Comparison of ENCODE assay signal across 8 cellular contexts in genomic region chr19:42529248-42529764, GRCh38. TPM values are rescaled to one million over a fixed set of nuclear protein-coding genes. Genes with fewer than 3 reads are reported as not detected.
A peak's percentile ranks its signal among the peaks of the same experiment; 100 is the strongest.
DNase-seq lines count a peak whose midpoint lies in the region; ATAC-seq and TF ChIP-seq lines count a peak whose summit lies in the region.

No MANE protein-coding gene starts in this region.

- peak overlapping the region; percentile 86 for H2AFZ ChIP-seq in MM.1S (ENCODE audit: low read length)

- H3K4me3 Mint-ChIP-seq in chondrocyte (ENCODE audit: unreplicated experiment): no peak overlapping the region

- H3K9me3 ChIP-seq in MM.1S (replicated peaks; ENCODE audit: insufficient read depth, low read length) (no peaks in the 10 kb centered on the region), left lung (no peaks in the 10 kb centered on the region)

- TF ChIP-seq CTCF in MM.1S (IDR thresholded peaks at IDR 0.05; ENCODE audit: low read length) (peak; percentile 96), chondrocyte (IDR thresholded peaks at IDR 0.05) (peak; percentile 94), left lung (IDR thresholded peaks at IDR 0.05) (peak; percentile 84 to 97)

- H3K9ac ChIP-seq in MM.1S (ENCODE audit: low read length): no peak overlapping the region

- no peaks in the 10 kb centered on the region for H3K4me1 Mint-ChIP-seq in chondrocyte (ENCODE audit: low read depth)

- peaks cover 3% of the 10 kb centered on the region for H3K36me3 Mint-ChIP-seq in chondrocyte (ENCODE audit: low read depth)

- H3K9me2 ChIP-seq in MM.1S (replicated peaks; ENCODE audit: insufficient read depth, low read length): no peaks in the 10 kb centered on the region

- ATAC-seq in left lung: peak; percentile 97
- no peak for ATAC-seq in HG02759 (IDR thresholded peaks at IDR 0.05; ENCODE audit: unreplicated experiment)

- H3K27me3 ChIP-seq in MM.1S (replicated peaks; ENCODE audit: insufficient read depth, low read length): no peaks in the 10 kb centered on the region
- H3K27me3 ChIP-seq in left lung: no peaks in the 10 kb centered on the region

- H3K27ac ChIP-seq in MM.1S (ENCODE audit: low read length): no peak overlapping the region
- H3K27ac ChIP-seq in left lung: peak overlapping the region; percentile 6 to 84

- DNase-seq in NCI-H446 (lab: John Stamatoyannopoulos, UW) (peak; percentile 4 to 52), NCI-H446 treated with DMSO at 0.1 percent for 48 hours (lab: John Stamatoyannopoulos, UW) (no peak), MM.1S (peak; percentile 38), chondrocyte (ENCODE audit: low spot score) (no peak), left lung (peak; percentile 46 to 83)
- peak; percentile 50 to 58 for DNase-seq in activated CD4-positive, alpha-beta T cell treated with anti-CD3 and anti-CD28 coated beads for 24 hours (ENCODE audit: low read depth in 2 of 2)
- DNase-seq in stimulated activated CD4-positive, alpha-beta T cell treated with anti-CD3 and anti-CD28 coated beads, Interleukin-4, amount 100 ng/mL, for 4 hours: peak; percentile 51 to 62

- peaks cover 10% of the 10 kb centered on the region for H3K27me3 Mint-ChIP-seq in chondrocyte (ENCODE audit: low read depth)

- H3K9me3 Mint-ChIP-seq in chondrocyte (ENCODE audit: low read depth): no peaks in the 10 kb centered on the region

- H3K27ac Mint-ChIP-seq in chondrocyte (ENCODE audit: unreplicated experiment): no peak overlapping the region

- H3K4me2 ChIP-seq in MM.1S (ENCODE audit: low read depth, low read length): peak overlapping the region; percentile 89; the same call in 1 of the 2 replicates

- no peaks in the 10 kb centered on the region for H4K20me1 ChIP-seq in MM.1S (ENCODE audit: insufficient read depth, low read length)

- intact Hi-C loops in left lung (cut with DNase I): loop anchor here in 1 of 2 donors (5.0 kb wide), 1 partner anchor 77 kb away; no protein-coding TSS in a partner anchor

- H3K36me3 ChIP-seq in MM.1S (replicated peaks; ENCODE audit: insufficient read depth, low read length) (no peaks in the 10 kb centered on the region), left lung (no peaks in the 10 kb centered on the region)

- H3K4me1 ChIP-seq in MM.1S (ENCODE audit: low read length) (peaks cover 13% of the 10 kb centered on the region), left lung (peaks cover 4 to 42% of the 10 kb centered on the region in 2 donors)

- H3K79me2 ChIP-seq in MM.1S (ENCODE audit: low read length): no peaks in the 10 kb centered on the region

- H3K4me3 ChIP-seq in MM.1S (ENCODE audit: low read length): no peak overlapping the region; the same call in 1 of the 2 replicates
- H3K4me3 ChIP-seq in left lung: peak overlapping the region in 1 of 2 donors; percentile 32

- no peaks in the 10 kb centered on the region for H3F3A ChIP-seq in MM.1S (ENCODE audit: insufficient read depth, low read length)

RNA-seq across cellular contexts. Expression of gene CEACAM1, which starts 1.0 kb away (rescaled TPM):
- total RNA-seq in chondrocyte: not detected in 3 replicates
- total RNA-seq in left lung: 10 to 100 TPM; 12.4 to 24.0 TPM

Comparison
In these comparisons a context has a peak if more than half of its experiments do, and no peak if none do; other contexts are left out.
1. DNase-seq: peak in NCI-H446 (2 of 2), MM.1S (single experiment), activated CD4-positive, alpha-beta T cell treated with anti-CD3 and anti-CD28 coated beads for 24 hours (2 of 2), left lung (2 of 2) and stimulated activated CD4-positive, alpha-beta T cell treated with anti-CD3 and anti-CD28 coated beads, Interleukin-4, amount 100 ng/mL, for 4 hours (2 of 2); none in NCI-H446 treated with DMSO at 0.1 percent for 48 hours (single experiment) and chondrocyte (single experiment).
2. RNA of gene CEACAM1, which starts 1.0 kb away (total RNA-seq): 12.4 to 24.0 TPM in left lung; not detected in chondrocyte; every median in the first group is over 10 times any median in the second.
3. Peak in every context shown above with its lines, with median percentiles within 50 percentile points of each other: CTCF ChIP-seq.